8 cellular contexts compared by ENCODE assay signal in the genomic region with DNA sequence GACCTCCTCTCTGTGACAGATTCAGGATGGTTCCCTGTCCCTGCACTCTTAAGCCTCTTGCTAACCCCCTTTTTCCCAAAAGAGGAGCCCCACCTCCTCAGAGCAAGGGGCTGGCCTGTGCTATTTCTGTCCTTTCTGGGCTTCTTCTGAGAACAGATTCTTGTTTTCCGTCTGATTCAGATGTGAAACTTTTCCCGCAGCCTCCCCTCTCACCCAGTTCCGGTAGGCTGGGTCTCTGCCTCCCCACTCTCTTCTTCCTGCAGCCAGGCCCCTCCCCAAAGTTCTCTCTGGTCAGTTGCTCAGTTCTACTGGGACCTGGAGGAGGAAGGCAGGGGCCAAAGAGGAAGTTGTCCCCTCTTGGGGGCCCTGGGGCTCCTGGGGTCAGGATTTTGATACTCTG. TPM values are rescaled to one million over a fixed set of nuclear protein-coding genes. Genes with fewer than 3 reads are reported as not detected.
DNase-seq lines count a peak whose midpoint lies in the region; ATAC-seq and TF ChIP-seq lines count a peak whose summit lies in the region.

No MANE protein-coding gene starts in this region.

- no peak overlapping the region for H3K27ac ChIP-seq in CD4-positive, alpha-beta T cell (ENCODE audit: low read depth, low read length)
- H3K27ac ChIP-seq in Peyer's patch = peak overlapping the region; percentile 51 to 78 (median 68)
- peak overlapping the region; percentile 57 to 78 (median 74) for H3K27ac ChIP-seq in esophagus muscularis mucosa (replicated peaks in 1 of 4)
- no peak overlapping the region for H3K27ac ChIP-seq in osteoblast (ENCODE audit: low read depth, low read length)

- H3K4me3 ChIP-seq in Peyer's patch (peak overlapping the region; percentile 35 to 40 (median 38)), esophagus muscularis mucosa (peak overlapping the region; percentile 35 to 49 (median 44)), osteoblast (ENCODE audit: insufficient read depth, low read length) (no peak overlapping the region)

- no peaks in the 10 kb centered on the region for H3K36me3 Mint-ChIP-seq in CD4-positive, alpha-beta T cell (ENCODE audit: low read depth)

- H3K27me3 ChIP-seq in CD4-positive, alpha-beta T cell (ENCODE audit: control insufficient read depth, insufficient read depth, low read length) = no peaks in the 10 kb centered on the region
- H3K27me3 ChIP-seq in Peyer's patch (no peaks in the 10 kb centered on the region), esophagus muscularis mucosa (peaks cover 0 to under 1% (median 0%) of the 10 kb centered on the region in 4 donors), osteoblast (ENCODE audit: insufficient read depth, low read length) (peaks cover 15% of the 10 kb centered on the region)

- CTCF ChIA-PET in CD4-positive, alpha-beta T cell (lab: Charles Lee) = no interaction called here

- no peak for ATAC-seq in CD4-positive, alpha-beta T cell (ENCODE audit: poor library complexity)
- ATAC-seq in HG02840 (IDR thresholded peaks at IDR 0.05; ENCODE audit: low FRiP score, unreplicated experiment) (no peak), HG03469 (IDR thresholded peaks at IDR 0.05; ENCODE audit: unreplicated experiment) (no peak), GM18498 (IDR thresholded peaks at IDR 0.05; ENCODE audit: unreplicated experiment) (no peak)

- WGBS in esophagus muscularis mucosa = 33% methylated on average over 2 of the region's 3 CpGs

- no peak for TF ChIP-seq CTCF in CD4-positive, alpha-beta T cell (IDR thresholded peaks at IDR 0.05)
- no peak for TF ChIP-seq CTCF in Peyer's patch (IDR thresholded peaks at IDR 0.05)
- no peak for TF ChIP-seq CTCF in esophagus muscularis mucosa (IDR thresholded peaks at IDR 0.05)
- TF ChIP-seq CTCF in osteoblast (IDR thresholded peaks at IDR 0.05; ENCODE audit: extremely low read depth, low read depth, low read length) = no peak

- H3K27me3 Mint-ChIP-seq in CD4-positive, alpha-beta T cell = no peaks in the 10 kb centered on the region

- peak overlapping the region; percentile 85 for H3K4me2 ChIP-seq in osteoblast (ENCODE audit: insufficient read depth, low read length)

- POLR2A ChIA-PET in CD4-positive, alpha-beta T cell (lab: Charles Lee) = interaction anchor here (0.9 to 1.6 kb wide), 5 partner anchors 11 to 281 kb away, joined by 3 to 46 read pairs (median 7); a partner anchor contains a TSS

- no peaks in the 10 kb centered on the region for H3K36me3 ChIP-seq in Peyer's patch
- no peaks in the 10 kb centered on the region for H3K36me3 ChIP-seq in esophagus muscularis mucosa
- no peaks in the 10 kb centered on the region for H3K36me3 ChIP-seq in osteoblast (ENCODE audit: insufficient read depth, low read length)

- peak overlapping the region; percentile 86 for H2AFZ ChIP-seq in osteoblast (ENCODE audit: low read length)

- no peak for TF ChIP-seq EP300 in esophagus muscularis mucosa (IDR thresholded peaks at IDR 0.05)

- no peaks in the 10 kb centered on the region for H4K20me1 ChIP-seq in osteoblast (ENCODE audit: insufficient read depth, low read length)

- intact Hi-C loops in CD4-positive, alpha-beta T cell (cut with DNase I, micrococcal nuclease) = no loop called here
- intact Hi-C loops in esophagus muscularis mucosa (cut with DNase I) = no loop called here

- peaks cover 0 to 7% (median 0%) of the 10 kb centered on the region in 4 donors for H3K4me1 ChIP-seq in Peyer's patch
- H3K4me1 ChIP-seq in esophagus muscularis mucosa = peaks cover 0 to 69% (median 64%) of the 10 kb centered on the region in 4 donors
- peaks cover 11% of the 10 kb centered on the region for H3K4me1 ChIP-seq in osteoblast (ENCODE audit: insufficient read depth, low read length)

- H3K79me2 ChIP-seq in osteoblast (ENCODE audit: insufficient read depth, low read length) = no peaks in the 10 kb centered on the region

- H3K27ac Mint-ChIP-seq in CD4-positive, alpha-beta T cell = peak overlapping the region; percentile 46

- peaks cover 39% of the 10 kb centered on the region for H3K4me1 Mint-ChIP-seq in CD4-positive, alpha-beta T cell (ENCODE audit: low read depth)

- no peaks in the 10 kb centered on the region for H3K9me3 Mint-ChIP-seq in CD4-positive, alpha-beta T cell

- H3K9me3 ChIP-seq in CD4-positive, alpha-beta T cell (ENCODE audit: control insufficient read depth, low read length) = no peaks in the 10 kb centered on the region
- H3K9me3 ChIP-seq in Peyer's patch (no peaks in the 10 kb centered on the region), esophagus muscularis mucosa (no peaks in the 10 kb centered on the region), osteoblast (ENCODE audit: low read depth, low read length) (no peaks in the 10 kb centered on the region)

- H3K4me3 Mint-ChIP-seq in CD4-positive, alpha-beta T cell = peak overlapping the region; percentile 82

- no peak for DNase-seq in CD4-positive, alpha-beta T cell
- peak in 2 of 3 donors; percentile 24 to 54 for DNase-seq in Peyer's patch
- no peak for DNase-seq in esophagus muscularis mucosa (ENCODE audit: extremely low spot score)
- no peak for DNase-seq in osteoblast (ENCODE audit: insufficient read length, low spot score, missing footprints)
- DNase-seq in SHP77 (lab: John Stamatoyannopoulos, UW) = no peak

- no peak for TF ChIP-seq POLR2A in Peyer's patch (IDR thresholded peaks at IDR 0.05)
- TF ChIP-seq POLR2A in esophagus muscularis mucosa (IDR thresholded peaks at IDR 0.05; ENCODE audit: low read depth) = no peak

RNA-seq across cellular contexts. Expression of a gene that starts 11.8 kb away (rescaled TPM):
- 10 to 100 TPM in 1 of 2 experiments, 1 to 10 TPM in 1; 9.7 to 11.1 TPM for total RNA-seq in CD4-positive, alpha-beta T cell
- total RNA-seq in Peyer's patch (1 to 10 TPM in 3 of 4 donors, under 1 TPM in 1; 0.88 to 9.1 (median 2.9) TPM), esophagus muscularis mucosa (1 to 10 TPM; 4.5 to 9.7 (median 5.0) TPM), osteoblast (under 0.01 TPM in 1 of 2 replicates, not detected in the other)

RNA-seq across cellular contexts. Expression of a gene that starts 27.3 kb away (rescaled TPM):
- not detected for total RNA-seq in CD4-positive, alpha-beta T cell
- total RNA-seq in Peyer's patch (1 to 10 TPM; 1.1 to 4.1 (median 1.8) TPM), esophagus muscularis mucosa (10 to 100 TPM in 1 of 4 donors, 1 to 10 TPM in 3; 3.6 to 10.2 (median 7.0) TPM), osteoblast (0.36 TPM in 1 of 2 replicates, not detected in the other)

Comparison
In these comparisons a context has a peak if more than half of its experiments do, and no peak if none do; other contexts are left out.
1. DNase-seq: peak in Peyer's patch (2 of 3); none in CD4-positive, alpha-beta T cell (0 of 10), esophagus muscularis mucosa (single experiment), osteoblast (single experiment) and SHP77 (0 of 2).
2. H3K27ac ChIP-seq: peak in Peyer's patch (4 of 4) and esophagus muscularis mucosa (4 of 4); none in CD4-positive, alpha-beta T cell (single experiment) and osteoblast (single experiment).